In the genomic region with DNA sequence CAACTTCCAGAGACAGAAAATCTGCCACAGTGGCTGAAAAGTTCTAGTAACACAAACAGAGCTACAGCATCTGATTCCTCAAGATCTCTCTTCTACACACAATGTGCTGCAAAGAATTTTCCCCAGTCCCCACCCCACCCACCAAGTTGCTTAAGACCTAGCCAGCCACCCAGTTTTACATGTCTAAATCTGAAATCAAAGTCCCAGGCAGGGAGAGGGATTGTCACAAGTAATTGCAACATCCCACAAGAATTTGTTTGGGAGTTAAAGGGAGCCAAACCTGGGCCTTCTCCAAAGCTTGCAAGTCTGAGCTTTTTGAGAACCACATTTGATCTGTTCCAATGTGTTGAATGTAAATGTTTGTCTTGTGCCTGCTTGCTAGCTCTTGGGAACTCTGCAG, we compare ENCODE assay signal across 2 cellular contexts.
A peak's percentile ranks its signal among the peaks of the same experiment; 100 is the strongest.
TF ChIP-seq lines count a peak whose summit lies in the region.

No MANE protein-coding gene starts in this region.

TF ChIP-seq in liver, 16 proteins besides CTCF, POLR2A, EP300 and RAD21:
- TF ChIP-seq, protein P1, sequence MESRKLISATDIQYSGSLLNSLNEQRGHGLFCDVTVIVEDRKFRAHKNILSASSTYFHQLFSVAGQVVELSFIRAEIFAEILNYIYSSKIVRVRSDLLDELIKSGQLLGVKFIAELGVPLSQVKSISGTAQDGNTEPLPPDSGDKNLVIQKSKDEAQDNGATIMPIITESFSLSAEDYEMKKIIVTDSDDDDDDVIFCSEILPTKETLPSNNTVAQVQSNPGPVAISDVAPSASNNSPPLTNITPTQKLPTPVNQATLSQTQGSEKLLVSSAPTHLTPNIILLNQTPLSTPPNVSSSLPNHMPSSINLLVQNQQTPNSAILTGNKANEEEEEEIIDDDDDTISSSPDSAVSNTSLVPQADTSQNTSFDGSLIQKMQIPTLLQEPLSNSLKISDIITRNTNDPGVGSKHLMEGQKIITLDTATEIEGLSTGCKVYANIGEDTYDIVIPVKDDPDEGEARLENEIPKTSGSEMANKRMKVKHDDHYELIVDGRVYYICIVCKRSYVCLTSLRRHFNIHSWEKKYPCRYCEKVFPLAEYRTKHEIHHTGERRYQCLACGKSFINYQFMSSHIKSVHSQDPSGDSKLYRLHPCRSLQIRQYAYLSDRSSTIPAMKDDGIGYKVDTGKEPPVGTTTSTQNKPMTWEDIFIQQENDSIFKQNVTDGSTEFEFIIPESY (IDR thresholded peaks at IDR 0.05), result no peak
- TF ChIP-seq SP1 (IDR thresholded peaks at IDR 0.05) (no peak), NR2F2 (IDR thresholded peaks at IDR 0.05) (no peak), MAX (IDR thresholded peaks at IDR 0.05) (no peak), HNF4A (conservative IDR thresholded peaks at IDR 0.05) (peak; percentile 46), RXRA (IDR thresholded peaks at IDR 0.05) (peak in 1 of 2 donors; percentile 6)

TF ChIP-seq in HepG2, 621 proteins besides CTCF, POLR2A, EP300 and RAD21:
- TF ChIP-seq ZNF276 (CRISPR knock-in tag; IDR thresholded peaks at IDR 0.05; ENCODE audit: low read depth) (no peak), GLI4 (CRISPR knock-in tag; IDR thresholded peaks at IDR 0.05; ENCODE audit: borderline replicate concordance) (no peak), ZNF629 (CRISPR knock-in tag; conservative IDR thresholded peaks at IDR 0.05) (no peak), RBFOX2 (IDR thresholded peaks at IDR 0.05; ENCODE audit: low read depth, low read length) (no peak), SMARCC2 (IDR thresholded peaks at IDR 0.05) (no peak), DDIT3 (CRISPR knock-in tag; IDR thresholded peaks at IDR 0.05) (no peak), ATF6 (CRISPR knock-in tag; conservative IDR thresholded peaks at IDR 0.05) (no peak), ZNF207 (IDR thresholded peaks at IDR 0.05; ENCODE audit: borderline replicate concordance) (no peak), HDAC2 (CRISPR knock-in tag; IDR thresholded peaks at IDR 0.05) (no peak), HMGXB4 (CRISPR knock-in tag; IDR thresholded peaks at IDR 0.05; ENCODE audit: borderline replicate concordance in 1 of 2, low read depth in 1 of 2) (no peak), ZKSCAN5 (CRISPR knock-in tag; IDR thresholded peaks at IDR 0.05) (no peak), AFF4 (CRISPR knock-in tag; IDR thresholded peaks at IDR 0.05) (no peak), ZFP37 (CRISPR knock-in tag; IDR thresholded peaks at IDR 0.05; ENCODE audit: borderline replicate concordance) (no peak), PAWR (CRISPR knock-in tag; IDR thresholded peaks at IDR 0.05; ENCODE audit: borderline replicate concordance) (no peak), ZSCAN30 (CRISPR knock-in tag; IDR thresholded peaks at IDR 0.05) (no peak)
- TF ChIP-seq, protein P2, sequence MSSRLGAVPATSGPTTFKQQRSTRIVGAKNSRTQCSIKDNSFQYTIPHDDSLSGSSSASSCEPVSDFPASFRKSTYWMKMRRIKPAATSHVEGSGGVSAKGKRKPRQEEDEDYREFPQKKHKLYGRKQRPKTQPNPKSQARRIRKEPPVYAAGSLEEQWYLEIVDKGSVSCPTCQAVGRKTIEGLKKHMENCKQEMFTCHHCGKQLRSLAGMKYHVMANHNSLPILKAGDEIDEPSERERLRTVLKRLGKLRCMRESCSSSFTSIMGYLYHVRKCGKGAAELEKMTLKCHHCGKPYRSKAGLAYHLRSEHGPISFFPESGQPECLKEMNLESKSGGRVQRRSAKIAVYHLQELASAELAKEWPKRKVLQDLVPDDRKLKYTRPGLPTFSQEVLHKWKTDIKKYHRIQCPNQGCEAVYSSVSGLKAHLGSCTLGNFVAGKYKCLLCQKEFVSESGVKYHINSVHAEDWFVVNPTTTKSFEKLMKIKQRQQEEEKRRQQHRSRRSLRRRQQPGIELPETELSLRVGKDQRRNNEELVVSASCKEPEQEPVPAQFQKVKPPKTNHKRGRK (CRISPR knock-in tag; IDR thresholded peaks at IDR 0.05), result no peak
- TF ChIP-seq, protein P3, sequence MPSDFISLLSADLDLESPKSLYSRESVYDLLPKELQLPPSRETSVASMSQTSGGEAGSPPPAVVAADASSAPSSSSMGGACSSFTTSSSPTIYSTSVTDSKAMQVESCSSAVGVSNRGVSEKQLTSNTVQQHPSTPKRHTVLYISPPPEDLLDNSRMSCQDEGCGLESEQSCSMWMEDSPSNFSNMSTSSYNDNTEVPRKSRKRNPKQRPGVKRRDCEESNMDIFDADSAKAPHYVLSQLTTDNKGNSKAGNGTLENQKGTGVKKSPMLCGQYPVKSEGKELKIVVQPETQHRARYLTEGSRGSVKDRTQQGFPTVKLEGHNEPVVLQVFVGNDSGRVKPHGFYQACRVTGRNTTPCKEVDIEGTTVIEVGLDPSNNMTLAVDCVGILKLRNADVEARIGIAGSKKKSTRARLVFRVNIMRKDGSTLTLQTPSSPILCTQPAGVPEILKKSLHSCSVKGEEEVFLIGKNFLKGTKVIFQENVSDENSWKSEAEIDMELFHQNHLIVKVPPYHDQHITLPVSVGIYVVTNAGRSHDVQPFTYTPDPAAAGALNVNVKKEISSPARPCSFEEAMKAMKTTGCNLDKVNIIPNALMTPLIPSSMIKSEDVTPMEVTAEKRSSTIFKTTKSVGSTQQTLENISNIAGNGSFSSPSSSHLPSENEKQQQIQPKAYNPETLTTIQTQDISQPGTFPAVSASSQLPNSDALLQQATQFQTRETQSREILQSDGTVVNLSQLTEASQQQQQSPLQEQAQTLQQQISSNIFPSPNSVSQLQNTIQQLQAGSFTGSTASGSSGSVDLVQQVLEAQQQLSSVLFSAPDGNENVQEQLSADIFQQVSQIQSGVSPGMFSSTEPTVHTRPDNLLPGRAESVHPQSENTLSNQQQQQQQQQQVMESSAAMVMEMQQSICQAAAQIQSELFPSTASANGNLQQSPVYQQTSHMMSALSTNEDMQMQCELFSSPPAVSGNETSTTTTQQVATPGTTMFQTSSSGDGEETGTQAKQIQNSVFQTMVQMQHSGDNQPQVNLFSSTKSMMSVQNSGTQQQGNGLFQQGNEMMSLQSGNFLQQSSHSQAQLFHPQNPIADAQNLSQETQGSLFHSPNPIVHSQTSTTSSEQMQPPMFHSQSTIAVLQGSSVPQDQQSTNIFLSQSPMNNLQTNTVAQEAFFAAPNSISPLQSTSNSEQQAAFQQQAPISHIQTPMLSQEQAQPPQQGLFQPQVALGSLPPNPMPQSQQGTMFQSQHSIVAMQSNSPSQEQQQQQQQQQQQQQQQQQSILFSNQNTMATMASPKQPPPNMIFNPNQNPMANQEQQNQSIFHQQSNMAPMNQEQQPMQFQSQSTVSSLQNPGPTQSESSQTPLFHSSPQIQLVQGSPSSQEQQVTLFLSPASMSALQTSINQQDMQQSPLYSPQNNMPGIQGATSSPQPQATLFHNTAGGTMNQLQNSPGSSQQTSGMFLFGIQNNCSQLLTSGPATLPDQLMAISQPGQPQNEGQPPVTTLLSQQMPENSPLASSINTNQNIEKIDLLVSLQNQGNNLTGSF (CRISPR knock-in tag; IDR thresholded peaks at IDR 0.05), result no peak
- TF ChIP-seq, protein P4, sequence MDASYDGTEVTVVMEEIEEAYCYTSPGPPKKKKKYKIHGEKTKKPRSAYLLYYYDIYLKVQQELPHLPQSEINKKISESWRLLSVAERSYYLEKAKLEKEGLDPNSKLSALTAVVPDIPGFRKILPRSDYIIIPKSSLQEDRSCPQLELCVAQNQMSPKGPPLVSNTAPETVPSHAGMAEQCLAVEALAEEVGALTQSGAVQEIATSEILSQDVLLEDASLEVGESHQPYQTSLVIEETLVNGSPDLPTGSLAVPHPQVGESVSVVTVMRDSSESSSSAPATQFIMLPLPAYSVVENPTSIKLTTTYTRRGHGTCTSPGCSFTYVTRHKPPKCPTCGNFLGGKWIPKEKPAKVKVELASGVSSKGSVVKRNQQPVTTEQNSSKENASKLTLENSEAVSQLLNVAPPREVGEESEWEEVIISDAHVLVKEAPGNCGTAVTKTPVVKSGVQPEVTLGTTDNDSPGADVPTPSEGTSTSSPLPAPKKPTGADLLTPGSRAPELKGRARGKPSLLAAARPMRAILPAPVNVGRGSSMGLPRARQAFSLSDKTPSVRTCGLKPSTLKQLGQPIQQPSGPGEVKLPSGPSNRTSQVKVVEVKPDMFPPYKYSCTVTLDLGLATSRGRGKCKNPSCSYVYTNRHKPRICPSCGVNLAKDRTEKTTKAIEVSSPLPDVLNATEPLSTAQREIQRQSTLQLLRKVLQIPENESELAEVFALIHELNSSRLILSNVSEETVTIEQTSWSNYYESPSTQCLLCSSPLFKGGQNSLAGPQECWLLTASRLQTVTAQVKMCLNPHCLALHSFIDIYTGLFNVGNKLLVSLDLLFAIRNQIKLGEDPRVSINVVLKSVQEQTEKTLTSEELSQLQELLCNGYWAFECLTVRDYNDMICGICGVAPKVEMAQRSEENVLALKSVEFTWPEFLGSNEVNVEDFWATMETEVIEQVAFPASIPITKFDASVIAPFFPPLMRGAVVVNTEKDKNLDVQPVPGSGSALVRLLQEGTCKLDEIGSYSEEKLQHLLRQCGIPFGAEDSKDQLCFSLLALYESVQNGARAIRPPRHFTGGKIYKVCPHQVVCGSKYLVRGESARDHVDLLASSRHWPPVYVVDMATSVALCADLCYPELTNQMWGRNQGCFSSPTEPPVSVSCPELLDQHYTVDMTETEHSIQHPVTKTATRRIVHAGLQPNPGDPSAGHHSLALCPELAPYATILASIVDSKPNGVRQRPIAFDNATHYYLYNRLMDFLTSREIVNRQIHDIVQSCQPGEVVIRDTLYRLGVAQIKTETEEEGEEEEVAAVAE (CRISPR knock-in tag; IDR thresholded peaks at IDR 0.05; ENCODE audit: borderline replicate concordance), result no peak
